8 cellular contexts compared by ENCODE assay signal in genomic region chr9:127567898-127568617, GRCh38. TPM values are rescaled to one million over a fixed set of nuclear protein-coding genes. Genes with fewer than 3 reads are reported as not detected.
DNase-seq lines count a peak whose midpoint lies in the region; ATAC-seq, FAIRE-seq and TF ChIP-seq lines count a peak whose summit lies in the region.

No MANE protein-coding gene starts in this region.

- no peaks in the 10 kb centered on the region for H4K20me1 ChIP-seq in K562 (replicated peaks; ENCODE audit: control insufficient read depth, insufficient read depth, low read length)

- TF ChIP-seq EP300 in K562 (IDR thresholded peaks at IDR 0.05; ENCODE audit: low read length), result no peak

- peaks cover 50% of the 10 kb centered on the region for H3K79me2 ChIP-seq in K562 (ENCODE audit: control insufficient read depth, insufficient read depth, low read length)

- H3K36me3 Mint-ChIP-seq in CD14-positive monocyte (peaks cover 28 to 31% of the 10 kb centered on the region in 2 donors), IgD-negative memory B cell (no peaks in the 10 kb centered on the region)

- H3K27ac ChIP-seq in K562 (ENCODE audit: extremely low read depth, low read depth, low read length) (peak overlapping the region; percentile 76), substantia nigra (ENCODE audit: low read depth, low read length, poor library complexity, severe bottlenecking) (peak overlapping the region; percentile 55)

- H3K4me1 ChIP-seq in K562 (replicated peaks in 1 of 2; ENCODE audit: control insufficient read depth in 2 of 2, insufficient read depth in 2 of 2, low read length in 2 of 2), result peaks cover 19 to 36% of the 10 kb centered on the region in 2 experiments

- TF ChIP-seq RAD21 in K562 (CRISPR knock-in tag; conservative IDR thresholded peaks at IDR 0.05 in 1 of 2, IDR thresholded peaks at IDR 0.05 in 1 of 2), result no peak

- no peak for DNase-seq in CD14-positive monocyte (ENCODE audit: low spot score)
- peak; percentile 50 to 64 (median 57) for DNase-seq in K562 (ENCODE audit: extremely low read depth in 1 of 4, low spot score in 3 of 4)
- DNase-seq in left colon, result peak in 1 of 2 donors; percentile 54
- DNase-seq in substantia nigra (lab: John Stamatoyannopoulos, UW), result peak in 1 of 49 donors; percentile 35
- DNase-seq in midbrain (lab: John Stamatoyannopoulos, UW), result no peak
- no peak for DNase-seq in effector CD8-positive, alpha-beta T cell (lab: John Stamatoyannopoulos, UW)

- peaks cover 0 to 2% (median 0%) of the 10 kb centered on the region in 7 donors for H3K9me3 Mint-ChIP-seq in CD14-positive monocyte
- no peaks in the 10 kb centered on the region for H3K9me3 Mint-ChIP-seq in IgD-negative memory B cell

- TF ChIP-seq POLR2A in K562 (conservative IDR thresholded peaks at IDR 0.05), result no peak

- H2AFZ ChIP-seq in K562 (ENCODE audit: low read depth, low read length), result peak overlapping the region; percentile 28

- peak; percentile 73 for FAIRE-seq in K562 (lab: Jason Lieb, UNC)

- TF ChIP-seq CTCF in CD14-positive monocyte (IDR thresholded peaks at IDR 0.05) (no peak), K562 (IDR thresholded peaks at IDR 0.05 in 2 of 3, conservative IDR thresholded peaks at IDR 0.05 in 1 of 3; ENCODE audit: insufficient read depth in 2 of 3, low read depth in 1 of 3, low read length in 3 of 3) (no peak)

- in situ Hi-C loops in K562 (cut with MboI), result no loop called here

- peak; percentile 71 for ATAC-seq in K562
- peak; percentile 11 for ATAC-seq in left colon
- ATAC-seq in GM21825 (IDR thresholded peaks at IDR 0.05; ENCODE audit: unreplicated experiment), result no peak

- intact Hi-C loops in CD14-positive monocyte (cut with micrococcal nuclease) (loop anchor here in 1 of 2 donors (2.0 to 5.0 kb wide), 2 partner anchors 17 to 204 kb away; no protein-coding TSS in a partner anchor), K562 (cut with micrococcal nuclease) (no loop called here), left colon (cut with DNase I, micrococcal nuclease) (no loop called here)

- H3K9ac ChIP-seq in K562 (ENCODE audit: insufficient read depth in 1 of 2, low read depth in 2 of 2, low read length in 2 of 2), result peak overlapping the region; percentile 74 to 98

- no peaks in the 10 kb centered on the region for H3K27me3 ChIP-seq in K562 (ENCODE audit: control insufficient read depth in 2 of 2, insufficient read depth in 2 of 2, low read length in 2 of 2)

- peaks cover 20% of the 10 kb centered on the region; the same call in 1 of the 3 replicates for H3K36me3 ChIP-seq in K562 (ENCODE audit: control insufficient read depth, insufficient read depth, low read length)

- BruUV-seq in K562 (replicated peaks; lab: Mats Ljungman, UMichigan), result no TSS peak

- no peaks in the 10 kb centered on the region for H3K27me3 Mint-ChIP-seq in CD14-positive monocyte (ENCODE audit: low read depth in 3 of 3)
- H3K27me3 Mint-ChIP-seq in IgD-negative memory B cell, result no peaks in the 10 kb centered on the region

- CTCF ChIA-PET in K562 (lab: Yijun Ruan, JAX; ENCODE audit: low intra/inter-chr PET ratio), result no interaction called here

- H3K4me2 ChIP-seq in K562 (ENCODE audit: insufficient read depth, low read length), result peak overlapping the region; percentile 85

- WGBS in K562 (ENCODE audit: insufficient coverage, low coverage, missing lambda C conversion rate), result under 1% methylated on average over 25 of the region's 33 CpGs

- peaks cover 74% of the 10 kb centered on the region for H3K4me1 Mint-ChIP-seq in CD14-positive monocyte
- H3K4me1 Mint-ChIP-seq in IgD-negative memory B cell, result peaks cover 5 to 13% (median 10%) of the 10 kb centered on the region in 3 donors

- H3K4me3 ChIP-seq in K562, result peak overlapping the region; percentile 79

- no peaks in the 10 kb centered on the region for H3K9me3 ChIP-seq in K562 (replicated peaks; ENCODE audit: control insufficient read depth, insufficient read depth, low read depth, low read length)

- POLR2A ChIA-PET in K562 (lab: Yijun Ruan, JAX), result interaction anchor here (0.6 kb wide), 1 partner anchor 39 kb away, joined by 3 read pairs; no protein-coding TSS in a partner anchor

- peak overlapping the region; percentile 75 to 91 (median 87) for H3K27ac Mint-ChIP-seq in CD14-positive monocyte
- H3K27ac Mint-ChIP-seq in IgD-negative memory B cell, result peak overlapping the region in 1 of 3 donors; percentile 46

- peaks cover 7% of the 10 kb centered on the region for H3K9me1 ChIP-seq in K562 (ENCODE audit: control insufficient read depth, insufficient read depth, low read length)

- H3K4me3 Mint-ChIP-seq in CD14-positive monocyte (peak overlapping the region; percentile 85 to 94), IgD-negative memory B cell (peak overlapping the region; percentile 64 to 80 (median 69))

TF ChIP-seq in K562, 482 proteins besides CTCF, POLR2A, EP300 and RAD21 (continues in another document):
- peak in 1 of 2 experiments; percentile 21 for TF ChIP-seq E2F6 (IDR thresholded peaks at IDR 0.05; ENCODE audit: borderline replicate concordance in 1 of 2, extremely low read depth in 1 of 2, insufficient read depth in 1 of 2, insufficient read length in 1 of 2, low read depth in 1 of 2, low read length in 1 of 2, poor library complexity in 1 of 2, severe bottlenecking in 1 of 2)
- no peak for TF ChIP-seq RAD51 (IDR thresholded peaks at IDR 0.05; ENCODE audit: borderline replicate concordance, low read depth)
- peak; percentile 57 for TF ChIP-seq EP400 (IDR thresholded peaks at IDR 0.05)
- TF ChIP-seq UBTF (IDR thresholded peaks at IDR 0.05; ENCODE audit: borderline replicate concordance in 1 of 2, low read depth in 2 of 2, low read length in 2 of 2), result 0 out of 4 replicates have a peak, but pooled peaks of 1 of the 2 experiments have one; percentile 18
- peak in 1 of 2 experiments; percentile 33; a peak in 1 of 4 replicates for TF ChIP-seq SIN3A (IDR thresholded peaks at IDR 0.05; ENCODE audit: borderline replicate concordance in 2 of 2, control insufficient read depth in 1 of 2, low read depth in 2 of 2, low read length in 2 of 2)
- TF ChIP-seq HDAC1 (IDR thresholded peaks at IDR 0.05), result peak in 1 of 2 experiments; percentile 73; a peak in 1 of 4 replicates
- no peak for TF ChIP-seq ZNF280B (CRISPR knock-in tag; IDR thresholded peaks at IDR 0.05)

RNA-seq across cellular contexts. Expression of gene STXBP1, which starts 44.0 kb away (rescaled TPM):
- under 1 TPM in 1 of 2 donors, not detected in 1; 0.59 TPM for polyA plus RNA-seq in CD14-positive monocyte
- polyA plus RNA-seq in IgD-negative memory B cell, result 0.33 TPM
- total RNA-seq in K562 (2011; cell fraction: chromatin; rRNA removed; ENCODE audit: low replicate concordance), result 36.4 and 43.1 TPM in 2 replicates
- 15.3 and 19.2 TPM in 2 replicates for total RNA-seq in K562 (2011; cell fraction: nucleolus; rRNA removed)
- 30.8 and 40.9 TPM in 2 replicates for total RNA-seq in K562 (2011; cell fraction: nucleoplasm; rRNA removed)
- 9.7 and 14.7 TPM in 2 replicates for total RNA-seq in K562 (2014; rRNA removed)
- total RNA-seq in K562 (2014; rRNA removed; fragmentation: Illumina TruSeq; extraction: Trizol), result 5.6 and 6.0 TPM in 2 replicates
- total RNA-seq in K562 (2015; rRNA removed; fragmentation: Illumina TruSeq; extraction: Trizol), result 4.4 and 4.6 TPM in 2 replicates
- 32.5 and 35.1 TPM in 2 replicates for total RNA-seq in K562 (2021)
- polyA plus RNA-seq in K562 (2011; rRNA removed), result 11.1 and 15.9 TPM in 2 replicates
- 9.6 and 10.4 TPM in 2 replicates for polyA plus RNA-seq in K562 (2011; cell fraction: cytosol; rRNA removed)
- polyA plus RNA-seq in K562 (2011; cell fraction: nucleus; rRNA removed), result 19.9 and 22.9 TPM in 2 replicates
- polyA plus RNA-seq in K562 (2012), result 24.2 and 28.8 TPM in 2 replicates
- polyA plus RNA-seq in K562 (2014; fragmentation: Illumina TruSeq; extraction: Trizol), result 20.2 and 23.8 TPM in 2 replicates
- 1 to 10 TPM; 6.2 to 8.1 TPM for polyA plus RNA-seq in K562 (2014; fragmentation: Nextera tagmentation; extraction: Ambion mirVana)
- polyA plus RNA-seq in K562 (2014; rRNA removed), result 10.9 and 12.7 TPM in 2 replicates
- 9.1 and 12.1 TPM in 2 replicates for polyA minus RNA-seq in K562 (2011; rRNA and poly(A)+ RNA removed)
- 15.6 and 23.9 TPM in 2 replicates for polyA minus RNA-seq in K562 (2011; cell fraction: cytosol; rRNA and poly(A)+ RNA removed)
- polyA minus RNA-seq in K562 (2011; cell fraction: nucleus; rRNA and poly(A)+ RNA removed), result 7.0 and 13.6 TPM in 2 replicates
- total RNA-seq in left colon, result 10 to 100 TPM in 1 of 2 donors, 1 to 10 TPM in 1; 9.0 to 15.0 TPM

Comparison
In these comparisons a context has a peak if more than half of its experiments do, and no peak if none do; other contexts are left out.
1. DNase-seq: peak in K562 (4 of 4); none in CD14-positive monocyte (single experiment), midbrain (single experiment) and effector CD8-positive, alpha-beta T cell (single experiment).